18 cellular contexts compared by ENCODE assay signal in the genomic region with DNA sequence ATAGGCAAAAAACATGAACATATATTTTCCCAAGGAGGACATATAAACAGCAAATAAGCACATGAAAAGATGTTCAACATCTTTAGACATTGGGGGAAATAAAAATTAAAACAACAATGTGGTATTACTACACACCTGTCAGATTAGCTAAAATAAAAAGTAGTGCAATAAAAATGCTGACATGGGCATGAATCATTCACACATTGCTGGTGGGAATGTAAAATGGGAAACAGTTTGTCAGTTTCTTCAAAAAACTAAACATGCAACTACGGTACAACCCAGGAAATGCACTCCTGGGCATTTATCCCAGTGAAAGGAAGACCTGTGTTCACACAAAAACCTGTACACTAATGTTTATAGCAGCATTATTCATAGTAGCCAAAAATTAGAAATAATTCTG.
"Had no signal": no experiment of that assay in that cellular context is flagged by ENCODE, and none has a peak within 500 bp of the region (broad histone marks: within the 10 kb centered on the region; RNA-seq: fewer than 3 reads in every experiment).

No MANE protein-coding gene starts in this region.

- H3K36me3 ChIP-seq: adrenal gland, esophagus muscularis mucosa, heart right ventricle, left ventricle myocardium inferior, sigmoid colon, suprapubic skin had no signal

- H3K27ac ChIP-seq: adrenal gland, dorsolateral prefrontal cortex, esophagus muscularis mucosa, heart right ventricle, left ventricle myocardium inferior, psoas muscle, sigmoid colon, suprapubic skin had no signal

- FAIRE-seq: frontal cortex, TTC549 had no signal

- H3K9me3 ChIP-seq: adrenal gland, esophagus muscularis mucosa, heart right ventricle, left ventricle myocardium inferior, psoas muscle, sigmoid colon, suprapubic skin had no signal

- H3K4me1 ChIP-seq: adrenal gland, psoas muscle had no signal

- H3K27me3 ChIP-seq: adrenal gland, dorsolateral prefrontal cortex, esophagus muscularis mucosa, heart right ventricle, sigmoid colon, suprapubic skin had no signal

- DNase-seq: activated B cell treated with CpG ODN at 0.5 μM for 24 hours; activated naive CD4-positive, alpha-beta T cell treated with anti-CD3 and anti-CD28 coated beads, Interleukin-2, amount 10 ng/mL, durations not matched to agents 7 days and 5 days; adrenal gland; dorsolateral prefrontal cortex; heart right ventricle; islet precursor cell; left ventricle myocardium inferior; mesenchymal stem cell; psoas muscle; sigmoid colon; stimulated activated CD4-positive, alpha-beta T cell treated with anti-CD3 and anti-CD28 coated beads, Interleukin-2, amount 100 ng/mL, for 48 hours; stimulated activated CD8-positive, alpha-beta memory T cell treated with anti-CD3 and anti-CD28 coated beads, Interleukin-4, amount 100 ng/mL, for 48 hours; stimulated activated naive CD8-positive, alpha-beta T cell treated with anti-CD3 and anti-CD28 coated beads, Interleukin-15, Interleukin-2, amounts not matched to agents 100 U/mL and 50 U/mL, for 24 hours; T-helper 2 cell had no signal

- H3K4me3 ChIP-seq: adrenal gland, dorsolateral prefrontal cortex, esophagus muscularis mucosa, heart right ventricle, left ventricle myocardium inferior, psoas muscle, sigmoid colon, suprapubic skin had no signal

- ATAC-seq: heart right ventricle; psoas muscle; stimulated activated naive CD8-positive, alpha-beta T cell treated with anti-CD3 and anti-CD28 coated beads, Interleukin-15, Interleukin-2, amounts not matched to agents 100 U/mL and 50 U/mL, for 24 hours had no signal
